Comparison of ENCODE assay signal across 8 cellular contexts in genomic region chr15:84034831-84035753, GRCh38.
DNase-seq lines count a peak whose midpoint lies in the region; ATAC-seq and TF ChIP-seq lines count a peak whose summit lies in the region.

No MANE protein-coding gene starts in this region.

- no peaks in the 10 kb centered on the region for H3K4me1 ChIP-seq in adrenal gland (replicated peaks in 1 of 2)

- ATAC-seq in GM18858 (IDR thresholded peaks at IDR 0.05; ENCODE audit: unreplicated experiment) = no peak
- ATAC-seq in HG02571 (IDR thresholded peaks at IDR 0.05; ENCODE audit: unreplicated experiment) = no peak

- no peak overlapping the region for H3K27ac ChIP-seq in adrenal gland

- no peaks in the 10 kb centered on the region for H3K27me3 ChIP-seq in adrenal gland

- TF ChIP-seq POLR2A in adrenal gland (IDR thresholded peaks at IDR 0.05) = no peak

- no peaks in the 10 kb centered on the region for H3K9me3 ChIP-seq in adrenal gland (replicated peaks in 1 of 3)

- peak in 5 of 6 experiments; percentile 6 to 25 (median 13) for TF ChIP-seq CTCF in adrenal gland (IDR thresholded peaks at IDR 0.05)

- no peaks in the 10 kb centered on the region for H3K36me3 ChIP-seq in adrenal gland (replicated peaks in 1 of 2)

- H3K4me3 ChIP-seq in adrenal gland = no peak overlapping the region

- intact Hi-C loops in adrenal gland (cut with DNase I) = no loop called here

- 11 to 19% (median 15%) methylated on average over 3 of the region's 3 CpGs for WGBS in adrenal gland, 4 donors

- peak; percentile 24 for DNase-seq in DMS53 treated with DMSO at 0.1 percent for 48 hours (lab: John Stamatoyannopoulos, UW; ENCODE audit: unreplicated experiment)
- DNase-seq in HPDE6-E6E7 (ENCODE audit: extremely low spot score) = peak; percentile 32
- no peak for DNase-seq in adrenal gland
- peak; percentile 79 for DNase-seq in iPS-NIHi11 (ENCODE audit: low spot score)
- no peak for DNase-seq in NCI-H187 treated with DMSO at 0.1 percent for 48 hours (lab: John Stamatoyannopoulos, UW)
- no peak for DNase-seq in NCI-H2029 treated with DMSO at 0.1 percent for 48 hours (lab: John Stamatoyannopoulos, UW)

Comparison
In these comparisons a context has a peak if more than half of its experiments do, and no peak if none do; other contexts are left out.
1. DNase-seq: peak in DMS53 treated with DMSO at 0.1 percent for 48 hours (single experiment), HPDE6-E6E7 (single experiment) and iPS-NIHi11 (single experiment); none in adrenal gland (0 of 7), NCI-H187 treated with DMSO at 0.1 percent for 48 hours (single experiment) and NCI-H2029 treated with DMSO at 0.1 percent for 48 hours (single experiment).